ENCODE assay signal across 8 cellular contexts in the genomic region with DNA sequence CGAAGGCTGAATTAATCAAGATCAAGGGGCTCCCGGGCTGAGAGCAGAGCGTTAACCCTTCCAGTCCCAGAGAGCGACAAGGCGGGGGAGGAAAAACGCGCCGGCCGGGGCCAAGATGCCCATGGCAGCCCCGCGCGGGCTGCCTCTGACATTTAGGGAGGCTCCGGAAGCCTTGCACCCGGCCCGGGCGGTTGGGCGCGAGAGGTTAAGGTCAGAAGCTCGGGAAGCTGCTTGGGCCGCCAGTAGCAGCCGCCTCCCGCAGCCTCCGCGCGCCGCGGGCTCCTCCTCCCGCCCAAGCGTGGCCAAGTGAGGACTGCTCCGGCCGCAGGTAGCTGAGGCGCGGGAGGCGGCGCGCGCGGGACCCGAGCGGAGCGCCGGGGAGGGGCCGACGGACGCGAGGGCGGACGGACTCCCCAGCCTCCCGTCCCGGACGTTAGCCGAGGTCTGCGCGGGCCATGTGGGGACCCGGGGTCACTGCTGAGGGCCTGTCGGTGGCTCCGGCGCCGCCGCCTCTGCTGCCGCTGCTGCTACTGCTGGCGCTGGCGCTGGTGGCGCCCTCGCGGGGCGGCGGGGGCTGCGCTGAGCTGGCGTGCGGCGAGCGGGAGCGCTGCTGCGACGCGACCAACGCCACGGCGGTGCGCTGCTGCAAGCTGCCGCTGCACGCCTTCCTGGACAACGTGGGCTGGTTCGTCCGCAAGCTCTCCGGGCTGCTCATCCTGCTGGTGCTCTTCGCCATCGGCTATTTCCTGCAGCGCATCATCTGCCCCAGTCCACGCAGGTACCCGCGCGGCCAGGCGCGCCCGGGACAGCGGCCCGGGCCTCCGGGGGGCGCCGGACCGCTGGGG. TPM values are rescaled to one million over a fixed set of nuclear protein-coding genes. Genes with fewer than 3 reads are reported as not detected.
DNase-seq lines count a peak whose midpoint lies in the region; ATAC-seq and TF ChIP-seq lines count a peak whose summit lies in the region.

Gene C3orf80, plus strand, starts transcription at position 242 of the 845 bp plus-strand sequence. Its CDS starts 214 bp downstream, at position 456.

- no peak within 1 kb of the TSS for H3K27ac ChIP-seq in SK-N-MC

- H3K4me3 ChIP-seq in GM12864 (ENCODE audit: low read depth, low read length) = peak within 1 kb of the TSS; percentile 60
- peak within 1 kb of the TSS; percentile 80 for H3K4me3 ChIP-seq in SK-N-MC

- in situ Hi-C loops in KBM-7 (cut with MboI; ENCODE audit: low pct_unique_long_range_greater_than_20kb, low sequenced_read_pairs) = no loop called here

- peak; percentile 33 for ATAC-seq in sciatic nerve

- H3K9me3 ChIP-seq in SK-N-MC (ENCODE audit: low read depth, low read length) = no peaks in the 10 kb centered on the region

- intact Hi-C loops in sciatic nerve (cut with DNase I) = no loop called here

- DNase-seq in GM12864 (ENCODE audit: low read depth) (no peak), H4 (ENCODE audit: low spot score) (peak; percentile 52), KBM-7 (peak; percentile 83), SK-N-MC (ENCODE audit: low read depth, low spot score) (no peak), anterior cingulate cortex (lab: John Stamatoyannopoulos, UW) (peak in 49 of 58 donors; percentile 9 to 78 (median 49)), hypothalamus (lab: John Stamatoyannopoulos, UW) (peak in 34 of 51 donors; percentile 7 to 68 (median 27)), sciatic nerve (ENCODE audit: low spot score) (no peak), dedifferentiated amniotic fluid mesenchymal stem cell (ENCODE audit: extremely low spot score) (no peak)

- H3K36me3 ChIP-seq in SK-N-MC (ENCODE audit: insufficient read depth, low read length) = no peaks in the 10 kb centered on the region

- peak; percentile 38 for TF ChIP-seq CTCF in GM12864 (IDR thresholded peaks at IDR 0.05; ENCODE audit: low read depth, low read length, missing control alignments)

- H3K9ac ChIP-seq in SK-N-MC (ENCODE audit: insufficient read length) = no peak within 1 kb of the TSS

RNA-seq across cellular contexts. Expression of gene C3orf80, which starts in this region (rescaled TPM):
- total RNA-seq in H4 (2014; rRNA removed; shearing (Covaris generic)) = 0.15 TPM in 1 of 2 replicates, not detected in the other
- total RNA-seq in sciatic nerve = 0.49 TPM

Comparison
In these comparisons a context has a peak if more than half of its experiments do, and no peak if none do; other contexts are left out.
1. Peak in DNase-seq in H4; RNA of the gene not detected or under 1 TPM.
2. Peak in ATAC-seq in sciatic nerve; RNA of the gene not detected or under 1 TPM.
3. DNase-seq: peak in KBM-7 (single experiment), anterior cingulate cortex (49 of 58) and hypothalamus (34 of 51); none in GM12864 (single experiment), SK-N-MC (single experiment), sciatic nerve (single experiment) and dedifferentiated amniotic fluid mesenchymal stem cell (single experiment).